ENCODE assay signal across 13 cellular contexts in the genomic region with DNA sequence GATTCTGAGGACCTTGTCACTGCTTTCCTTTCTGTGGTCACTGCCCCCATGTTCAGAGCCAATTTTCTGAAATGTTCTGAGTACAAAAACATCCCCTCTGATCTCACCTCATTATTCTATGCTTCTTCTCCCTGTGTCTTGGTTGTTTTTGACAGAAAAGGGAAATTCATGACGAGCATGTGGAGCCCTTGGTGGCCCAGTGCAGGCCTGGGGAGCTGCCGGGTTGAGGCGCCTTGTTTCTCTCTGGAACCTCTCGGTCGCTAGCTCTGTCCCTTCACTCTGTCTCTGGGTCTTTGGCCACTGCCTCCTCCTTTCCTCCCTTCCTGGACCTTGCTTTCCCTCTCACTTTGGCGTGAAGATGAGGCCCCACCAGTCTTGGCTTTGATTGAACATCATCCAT.
DNase-seq lines count a peak whose midpoint lies in the region; ATAC-seq and TF ChIP-seq lines count a peak whose summit lies in the region.
"Had no signal": no experiment of that assay in that cellular context is flagged by ENCODE, and none has a peak within 500 bp of the region (broad histone marks: within the 10 kb centered on the region; RNA-seq: fewer than 3 reads in every experiment).

No MANE protein-coding gene starts in this region.

- peaks cover 18% of the 10 kb centered on the region for H3K4me1 Mint-ChIP-seq in GM23338

- H3K27me3 ChIP-seq in GM23338 (ENCODE audit: insufficient read depth) (no peaks in the 10 kb centered on the region), OCI-LY3 (ENCODE audit: low read depth, low read length) (no peaks in the 10 kb centered on the region)

- H3K36me3 ChIP-seq in GM23338 (ENCODE audit: insufficient read depth) (no peaks in the 10 kb centered on the region), OCI-LY3 (replicated peaks; ENCODE audit: low read depth, low read length) (no peaks in the 10 kb centered on the region)

- no peak overlapping the region for H3K4me3 Mint-ChIP-seq in GM23338
- H3K4me3 Mint-ChIP-seq: B cell; CD4-positive, alpha-beta memory T cell had no signal

- H3K4me2 ChIP-seq in GM23338 (no peak overlapping the region), OCI-LY3 (ENCODE audit: low read length) (peak overlapping the region; percentile 30)

- H3K4me1 ChIP-seq in GM23338 (ENCODE audit: insufficient read depth) (no peaks in the 10 kb centered on the region; the same call in 1 of the 2 replicates), OCI-LY3 (ENCODE audit: low read length) (peaks cover 31% of the 10 kb centered on the region)

- H3K9me3 Mint-ChIP-seq in GM23338: no peaks in the 10 kb centered on the region
- H3K9me3 Mint-ChIP-seq: CD4-positive, alpha-beta memory T cell had no signal

- no peak overlapping the region for H3K9ac ChIP-seq in OCI-LY3 (ENCODE audit: low read length)

- H3K27ac Mint-ChIP-seq in GM23338: no peak overlapping the region
- H3K27ac Mint-ChIP-seq: B cell; CD4-positive, alpha-beta memory T cell had no signal

- no peaks in the 10 kb centered on the region for H3F3A ChIP-seq in GM23338 (replicated peaks; ENCODE audit: low read depth)

- H3K79me2 ChIP-seq in GM23338 (replicated peaks; ENCODE audit: insufficient read depth) (no peaks in the 10 kb centered on the region), OCI-LY3 (ENCODE audit: low read length) (no peaks in the 10 kb centered on the region)

- no peaks in the 10 kb centered on the region for H3K9me2 ChIP-seq in GM23338 (ENCODE audit: insufficient read depth)

- H3K27ac ChIP-seq in GM23338 (ENCODE audit: low read depth): no peak overlapping the region
- no peak overlapping the region for H3K27ac ChIP-seq in OCI-LY3 (ENCODE audit: low read length)
- no peak overlapping the region for H3K27ac ChIP-seq in coronary artery

- no peaks in the 10 kb centered on the region; the same call in 2 of the 3 replicates for H3K36me3 Mint-ChIP-seq in GM23338 (ENCODE audit: low read depth)
- H3K36me3 Mint-ChIP-seq: CD4-positive, alpha-beta memory T cell had no signal

- H4K20me1 ChIP-seq in GM23338 (replicated peaks; ENCODE audit: insufficient read depth) (no peaks in the 10 kb centered on the region), OCI-LY3 (ENCODE audit: insufficient read depth, low read length) (no peaks in the 10 kb centered on the region)

- H3K4me3 ChIP-seq in GM23338 (no peak overlapping the region), OCI-LY3 (ENCODE audit: low read length) (no peak overlapping the region), coronary artery (no peak overlapping the region)
- H3K4me3 ChIP-seq: K562 had no signal

- peaks cover 19% of the 10 kb centered on the region for H3K27me3 Mint-ChIP-seq in GM23338 (ENCODE audit: insufficient read depth, low read depth, poor library complexity)

- DNase-seq in GM23338 (ENCODE audit: low spot score): no peak
- DNase-seq in coronary artery (ENCODE audit: low spot score): peak; percentile 5
- DNase-seq in mesenteric fat pad (ENCODE audit: low spot score): peak; percentile 16
- no peak for DNase-seq in NCI-H524 treated with DMSO at 0.1 percent for 48 hours (lab: John Stamatoyannopoulos, UW)
- DNase-seq in DMS153 treated with DMSO at 0.1 percent for 48 hours (lab: John Stamatoyannopoulos, UW; ENCODE audit: unreplicated experiment): no peak
- no peak for DNase-seq in NCI-H748 (lab: John Stamatoyannopoulos, UW; ENCODE audit: unreplicated experiment)
- DNase-seq: C1 segment of cervical spinal cord; CD4-positive, alpha-beta memory T cell; GF-D8; GOT3 had no signal

- H2AFZ ChIP-seq in GM23338 (no peak overlapping the region), OCI-LY3 (ENCODE audit: low read depth, low read length) (no peak overlapping the region)

- peak in 1 of 2 experiments; percentile 51; a peak in 2 of 4 replicates for TF ChIP-seq CTCF in GM23338 (conservative IDR thresholded peaks at IDR 0.05; ENCODE audit: low read depth in 2 of 2)
- TF ChIP-seq CTCF in OCI-LY3 (IDR thresholded peaks at IDR 0.05; ENCODE audit: low read depth, low read length): peak; percentile 34
- TF ChIP-seq CTCF in coronary artery (IDR thresholded peaks at IDR 0.05): no peak

- no peaks in the 10 kb centered on the region for H3K9me3 ChIP-seq in OCI-LY3 (ENCODE audit: insufficient read depth, low read length)

- peak; percentile 16 for ATAC-seq in GM23338

TF ChIP-seq in GM23338, 12 proteins besides CTCF, POLR2A, EP300 and RAD21 (continues in another document):
- no peak for TF ChIP-seq EZH2phosphoT487 (IDR thresholded peaks at IDR 0.05; ENCODE audit: unreplicated experiment)
- no peak for TF ChIP-seq EZH2 (IDR thresholded peaks at IDR 0.05; ENCODE audit: low read depth, unreplicated experiment)
- TF ChIP-seq, protein P1, sequence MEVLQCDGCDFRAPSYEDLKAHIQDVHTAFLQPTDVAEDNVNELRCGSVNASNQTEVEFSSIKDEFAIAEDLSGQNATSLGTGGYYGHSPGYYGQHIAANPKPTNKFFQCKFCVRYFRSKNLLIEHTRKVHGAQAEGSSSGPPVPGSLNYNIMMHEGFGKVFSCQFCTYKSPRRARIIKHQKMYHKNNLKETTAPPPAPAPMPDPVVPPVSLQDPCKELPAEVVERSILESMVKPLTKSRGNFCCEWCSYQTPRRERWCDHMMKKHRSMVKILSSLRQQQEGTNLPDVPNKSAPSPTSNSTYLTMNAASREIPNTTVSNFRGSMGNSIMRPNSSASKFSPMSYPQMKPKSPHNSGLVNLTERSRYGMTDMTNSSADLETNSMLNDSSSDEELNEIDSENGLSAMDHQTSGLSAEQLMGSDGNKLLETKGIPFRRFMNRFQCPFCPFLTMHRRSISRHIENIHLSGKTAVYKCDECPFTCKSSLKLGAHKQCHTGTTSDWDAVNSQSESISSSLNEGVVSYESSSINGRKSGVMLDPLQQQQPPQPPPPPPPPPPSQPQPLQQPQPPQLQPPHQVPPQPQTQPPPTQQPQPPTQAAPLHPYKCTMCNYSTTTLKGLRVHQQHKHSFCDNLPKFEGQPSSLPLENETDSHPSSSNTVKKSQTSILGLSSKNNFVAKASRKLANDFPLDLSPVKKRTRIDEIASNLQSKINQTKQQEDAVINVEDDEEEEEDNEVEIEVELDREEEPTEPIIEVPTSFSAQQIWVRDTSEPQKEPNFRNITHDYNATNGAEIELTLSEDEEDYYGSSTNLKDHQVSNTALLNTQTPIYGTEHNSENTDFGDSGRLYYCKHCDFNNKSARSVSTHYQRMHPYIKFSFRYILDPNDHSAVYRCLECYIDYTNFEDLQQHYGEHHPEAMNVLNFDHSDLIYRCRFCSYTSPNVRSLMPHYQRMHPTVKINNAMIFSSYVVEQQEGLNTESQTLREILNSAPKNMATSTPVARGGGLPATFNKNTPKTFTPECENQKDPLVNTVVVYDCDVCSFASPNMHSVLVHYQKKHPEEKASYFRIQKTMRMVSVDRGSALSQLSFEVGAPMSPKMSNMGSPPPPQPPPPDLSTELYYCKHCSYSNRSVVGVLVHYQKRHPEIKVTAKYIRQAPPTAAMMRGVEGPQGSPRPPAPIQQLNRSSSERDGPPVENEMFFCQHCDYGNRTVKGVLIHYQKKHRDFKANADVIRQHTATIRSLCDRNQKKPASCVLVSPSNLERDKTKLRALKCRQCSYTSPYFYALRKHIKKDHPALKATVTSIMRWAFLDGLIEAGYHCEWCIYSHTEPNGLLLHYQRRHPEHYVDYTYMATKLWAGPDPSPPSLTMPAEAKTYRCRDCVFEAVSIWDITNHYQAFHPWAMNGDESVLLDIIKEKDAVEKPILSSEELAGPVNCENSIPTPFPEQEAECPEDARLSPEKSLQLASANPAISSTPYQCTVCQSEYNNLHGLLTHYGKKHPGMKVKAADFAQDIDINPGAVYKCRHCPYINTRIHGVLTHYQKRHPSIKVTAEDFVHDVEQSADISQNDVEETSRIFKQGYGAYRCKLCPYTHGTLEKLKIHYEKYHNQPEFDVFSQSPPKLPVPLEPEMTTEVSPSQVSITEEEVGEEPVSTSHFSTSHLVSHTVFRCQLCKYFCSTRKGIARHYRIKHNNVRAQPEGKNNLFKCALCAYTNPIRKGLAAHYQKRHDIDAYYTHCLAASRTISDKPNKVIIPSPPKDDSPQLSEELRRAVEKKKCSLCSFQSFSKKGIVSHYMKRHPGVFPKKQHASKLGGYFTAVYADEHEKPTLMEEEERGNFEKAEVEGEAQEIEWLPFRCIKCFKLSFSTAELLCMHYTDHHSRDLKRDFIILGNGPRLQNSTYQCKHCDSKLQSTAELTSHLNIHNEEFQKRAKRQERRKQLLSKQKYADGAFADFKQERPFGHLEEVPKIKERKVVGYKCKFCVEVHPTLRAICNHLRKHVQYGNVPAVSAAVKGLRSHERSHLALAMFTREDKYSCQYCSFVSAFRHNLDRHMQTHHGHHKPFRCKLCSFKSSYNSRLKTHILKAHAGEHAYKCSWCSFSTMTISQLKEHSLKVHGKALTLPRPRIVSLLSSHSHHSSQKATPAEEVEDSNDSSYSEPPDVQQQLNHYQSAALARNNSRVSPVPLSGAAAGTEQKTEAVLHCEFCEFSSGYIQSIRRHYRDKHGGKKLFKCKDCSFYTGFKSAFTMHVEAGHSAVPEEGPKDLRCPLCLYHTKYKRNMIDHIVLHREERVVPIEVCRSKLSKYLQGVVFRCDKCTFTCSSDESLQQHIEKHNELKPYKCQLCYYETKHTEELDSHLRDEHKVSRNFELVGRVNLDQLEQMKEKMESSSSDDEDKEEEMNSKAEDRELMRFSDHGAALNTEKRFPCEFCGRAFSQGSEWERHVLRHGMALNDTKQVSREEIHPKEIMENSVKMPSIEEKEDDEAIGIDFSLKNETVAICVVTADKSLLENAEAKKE (CRISPR knock-in tag; IDR thresholded peaks at IDR 0.05): no peak
- TF ChIP-seq CREB1 (CRISPR knock-in tag; IDR thresholded peaks at IDR 0.05; ENCODE audit: low read depth): no peak
- no peak for TF ChIP-seq STAT1 (IDR thresholded peaks at IDR 0.05; ENCODE audit: unreplicated experiment)
- no peak for TF ChIP-seq ZNF114 (CRISPR knock-in tag; IDR thresholded peaks at IDR 0.05)
- TF ChIP-seq NANOG (IDR thresholded peaks at IDR 0.05; ENCODE audit: borderline replicate concordance): no peak

Comparison
In these comparisons a context has a peak if more than half of its experiments do, and no peak if none do; other contexts are left out.
1. DNase-seq: peak in coronary artery (single experiment) and mesenteric fat pad (single experiment); none in GM23338 (single experiment), NCI-H524 treated with DMSO at 0.1 percent for 48 hours (single experiment), DMS153 treated with DMSO at 0.1 percent for 48 hours (single experiment) and NCI-H748 (single experiment).